11 cellular contexts compared by ENCODE assay signal in genomic region chr19:18366027-18366435, GRCh38. TPM values are rescaled to one million over a fixed set of nuclear protein-coding genes. Genes with fewer than 3 reads are reported as not detected.
DNase-seq lines count a peak whose midpoint lies in the region; ATAC-seq and TF ChIP-seq lines count a peak whose summit lies in the region.
"Had no signal": no experiment of that assay in that cellular context is flagged by ENCODE, and none has a peak within 500 bp of the region (broad histone marks: within the 10 kb centered on the region; RNA-seq: fewer than 3 reads in every experiment).

No MANE protein-coding gene starts in this region.

- H3K9ac ChIP-seq in HUES6 (ENCODE audit: low read length) (no peak overlapping the region), mesendoderm (ENCODE audit: low read length) (no peak overlapping the region)

- H2BK15ac ChIP-seq in mesendoderm (replicated peaks; ENCODE audit: low read depth) = no peak overlapping the region

- no peak for ATAC-seq in left lobe of liver
- ATAC-seq: activated CD8-positive, alpha-beta memory T cell treated with anti-CD3 and anti-CD28 coated beads, Interleukin-2, amount 10 ng/mL, durations not matched to agents 7 days and 5 days had no signal

- no CpG with 5 or more reads among the region's 2 CpGs for WGBS in mesendoderm (ENCODE audit: extremely low coverage, insufficient coverage, low lambda C conversion rate)

- H3K4me2 ChIP-seq in mesendoderm (ENCODE audit: low read length) = no peak overlapping the region

- H4K5ac ChIP-seq in mesendoderm (ENCODE audit: low read length) = no peak overlapping the region

- DNase-seq in A172 (ENCODE audit: low spot score) (peak; percentile 54), MCF 10A (ENCODE audit: unreplicated experiment) (peak; percentile 47), mesendoderm (no peak), left lobe of liver (ENCODE audit: low spot score) (no peak), NCI-H748 (lab: John Stamatoyannopoulos, UW; ENCODE audit: unreplicated experiment) (no peak), NCI-H226 (no peak), activated gamma-delta T cell (lab: John Stamatoyannopoulos, UW) (no peak)
- DNase-seq: activated CD8-positive, alpha-beta memory T cell treated with anti-CD3 and anti-CD28 coated beads, Interleukin-2, amount 10 ng/mL, durations not matched to agents 7 days and 5 days; GOT3 had no signal

- no peak overlapping the region for H3K4me3 Mint-ChIP-seq in MCF 10A (ENCODE audit: unreplicated experiment)
- H3K4me3 Mint-ChIP-seq: activated CD8-positive, alpha-beta memory T cell treated with anti-CD3 and anti-CD28 coated beads, Interleukin-2, amount 10 ng/mL, durations not matched to agents 7 days and 5 days; neural crest cell had no signal

- H3K56ac ChIP-seq in mesendoderm (ENCODE audit: low read length) = peak overlapping the region; percentile 44

- H3K4me1 ChIP-seq in HUES6 (ENCODE audit: control insufficient read depth, insufficient read depth, low read length) (peaks cover 15% of the 10 kb centered on the region), mesendoderm (ENCODE audit: control insufficient read depth, low read depth, low read length) (peaks cover 4% of the 10 kb centered on the region)

- no peak overlapping the region for H4K8ac ChIP-seq in mesendoderm (ENCODE audit: low read depth, low read length)

- CTCF ChIA-PET in MCF 10A (lab: Yijun Ruan, JAX) = interaction anchor here (0.7 to 1.7 kb wide), 7 partner anchors 16 to 199 kb away, joined by 3 to 7 read pairs (median 4); partner anchors contain the start of gene GDF15

- no peak for TF ChIP-seq CTCF in MCF 10A (IDR thresholded peaks at IDR 0.05; ENCODE audit: unreplicated experiment)

- H3K27me3 ChIP-seq in HUES6 (ENCODE audit: control insufficient read depth, insufficient read depth, low read length) = no peaks in the 10 kb centered on the region
- no peaks in the 10 kb centered on the region for H3K27me3 ChIP-seq in mesendoderm (ENCODE audit: insufficient read depth, low read length, poor library complexity)

- H3K9me3 Mint-ChIP-seq in MCF 10A (ENCODE audit: unreplicated experiment) = no peaks in the 10 kb centered on the region
- H3K9me3 Mint-ChIP-seq: neural crest cell had no signal

- H3K36me3 ChIP-seq in HUES6 (ENCODE audit: control insufficient read depth, insufficient read depth, low read length) = peaks cover 11% of the 10 kb centered on the region; the same call in 1 of the 2 replicates
- no peaks in the 10 kb centered on the region for H3K36me3 ChIP-seq in mesendoderm (ENCODE audit: control insufficient read depth, insufficient read depth, low read length)

- no peaks in the 10 kb centered on the region for H3K9me3 ChIP-seq in HUES6 (ENCODE audit: control insufficient read depth, insufficient read depth, low read depth, low read length)

- H3K4me3 ChIP-seq in HUES6 (ENCODE audit: low read depth, low read length) (no peak overlapping the region), mesendoderm (ENCODE audit: low read length) (no peak overlapping the region)

- H2AK5ac ChIP-seq in mesendoderm (ENCODE audit: low read length) = peak overlapping the region; percentile 54

- H3K4me1 Mint-ChIP-seq in MCF 10A (ENCODE audit: insufficient read depth, unreplicated experiment) = peaks cover 19% of the 10 kb centered on the region

- H3K18ac ChIP-seq in mesendoderm (ENCODE audit: low read length) = peak overlapping the region; percentile 46

- H3K27ac Mint-ChIP-seq in MCF 10A (ENCODE audit: low read depth, unreplicated experiment) = peak overlapping the region; percentile 97
- H3K27ac Mint-ChIP-seq: activated CD8-positive, alpha-beta memory T cell treated with anti-CD3 and anti-CD28 coated beads, Interleukin-2, amount 10 ng/mL, durations not matched to agents 7 days and 5 days had no signal

- POLR2A ChIA-PET in MCF 10A (lab: Yijun Ruan, JAX) = interaction anchor here (0.5 to 4.2 kb wide), 5 partner anchors 22 to 398 kb away, joined by 3 to 44 read pairs (median 4); partner anchors contain the start of genes GDF15, JUND and LSM4

- H2BK5ac ChIP-seq in mesendoderm (ENCODE audit: low read length) = peak overlapping the region; percentile 8

- H2BK120ac ChIP-seq in mesendoderm (ENCODE audit: low read depth, low read length) = peak overlapping the region; percentile 97

- no peaks in the 10 kb centered on the region for H3K36me3 Mint-ChIP-seq in MCF 10A (ENCODE audit: insufficient read depth, unreplicated experiment)

- H3K27me3 Mint-ChIP-seq in MCF 10A (ENCODE audit: insufficient read depth, unreplicated experiment) = no peaks in the 10 kb centered on the region
- H3K27me3 Mint-ChIP-seq: activated CD8-positive, alpha-beta memory T cell treated with anti-CD3 and anti-CD28 coated beads, Interleukin-2, amount 10 ng/mL, durations not matched to agents 7 days and 5 days had no signal

- BruUV-seq in MCF 10A (replicated peaks; lab: Mats Ljungman, UMichigan) = no TSS peak

- no peaks in the 10 kb centered on the region for H3K79me1 ChIP-seq in mesendoderm (ENCODE audit: low read length)

- intact Hi-C loops in MCF 10A (cut with micrococcal nuclease) = no loop called here

- no peaks in the 10 kb centered on the region for H3K79me2 ChIP-seq in mesendoderm (ENCODE audit: control insufficient read depth, insufficient read depth, low read length)

- peak overlapping the region; percentile 63 for H3K4ac ChIP-seq in mesendoderm (ENCODE audit: low read depth, low read length)

- no peak overlapping the region for H3K23ac ChIP-seq in mesendoderm (ENCODE audit: low read length)

- H3K27ac ChIP-seq in HUES6 (ENCODE audit: low read depth, low read length) (0 out of 2 replicates have a peak overlapping the region, but pooled peaks have one; percentile 91), mesendoderm (ENCODE audit: low read depth, low read length) (peak overlapping the region; percentile 55)

RNA-seq across cellular contexts. Expression of gene GDF15, which starts 19.9 kb away (rescaled TPM):
- total RNA-seq in A172 (2014; rRNA removed; shearing (Covaris generic)) = 89.8 and 93.9 TPM in 2 replicates
- total RNA-seq in MCF 10A (2022) (193 and 288 TPM in 2 replicates), left lobe of liver (3.2 TPM)
- polyA plus RNA-seq in mesendoderm (2013, experiment 1 of 2) = 2.1 TPM
- 1.8 TPM for polyA plus RNA-seq in mesendoderm (2013, experiment 2 of 2)
- total RNA-seq: activated CD8-positive, alpha-beta memory T cell treated with anti-CD3 and anti-CD28 coated beads, Interleukin-2, amount 10 ng/mL, durations not matched to agents 7 days and 5 days had no signal

RNA-seq across cellular contexts. Expression of gene PGPEP1, which starts 25.6 kb away (rescaled TPM):
- 14.6 and 19.1 TPM in 2 replicates for total RNA-seq in A172 (2014; rRNA removed; shearing (Covaris generic))
- total RNA-seq in MCF 10A (2022) (6.5 and 11.9 TPM in 2 replicates), left lobe of liver (62.4 TPM)
- 20.5 TPM for polyA plus RNA-seq in mesendoderm (2013, experiment 1 of 2)
- polyA plus RNA-seq in mesendoderm (2013, experiment 2 of 2) = 23.0 TPM

RNA-seq across cellular contexts. Expression of gene LRRC25, which starts 31.4 kb away (rescaled TPM):
- total RNA-seq in A172 (2014; rRNA removed; shearing (Covaris generic)) = 0.07 TPM in 1 of 2 replicates, not detected in the other
- total RNA-seq in MCF 10A (2022) (not detected in 2 replicates), left lobe of liver (2.2 TPM)
- polyA plus RNA-seq in mesendoderm (2013, experiment 1 of 2) = not detected
- 0.03 TPM for polyA plus RNA-seq in mesendoderm (2013, experiment 2 of 2)
- total RNA-seq: neural crest cell had no signal

RNA-seq across cellular contexts. Expression of gene LSM4, which starts 43.2 kb away (rescaled TPM):
- 403 and 478 TPM in 2 replicates for total RNA-seq in A172 (2014; rRNA removed; shearing (Covaris generic))
- total RNA-seq in MCF 10A (2022) (172 and 193 TPM in 2 replicates), left lobe of liver (53.3 TPM)
- polyA plus RNA-seq in mesendoderm (2013, experiment 1 of 2) = 236 TPM
- polyA plus RNA-seq in mesendoderm (2013, experiment 2 of 2) = 226 TPM

RNA-seq across cellular contexts. Expression of gene SSBP4, which starts 53.2 kb away (rescaled TPM):
- 88.7 and 127 TPM in 2 replicates for total RNA-seq in A172 (2014; rRNA removed; shearing (Covaris generic))
- total RNA-seq in MCF 10A (2022) (22.3 and 26.3 TPM in 2 replicates), left lobe of liver (18.4 TPM)
- polyA plus RNA-seq in mesendoderm (2013, experiment 1 of 2) = 35.0 TPM
- 35.5 TPM for polyA plus RNA-seq in mesendoderm (2013, experiment 2 of 2)

Comparison
In these comparisons a context has a peak if more than half of its experiments do, and no peak if none do; other contexts are left out.
1. DNase-seq: peak in A172 (single experiment) and MCF 10A (single experiment); none in mesendoderm (single experiment), left lobe of liver (single experiment), NCI-H748 (single experiment), NCI-H226 (single experiment) and activated gamma-delta T cell (single experiment).
2. RNA of gene GDF15, which starts 19.9 kb away (total RNA-seq): 193 to 288 TPM in MCF 10A and 89.8 to 93.9 TPM in A172; 3.2 TPM in left lobe of liver (single experiment); every median in the first group is over 10 times any median in the second.